Comparison of ENCODE assay signal across 1 cellular context in the genomic region with DNA sequence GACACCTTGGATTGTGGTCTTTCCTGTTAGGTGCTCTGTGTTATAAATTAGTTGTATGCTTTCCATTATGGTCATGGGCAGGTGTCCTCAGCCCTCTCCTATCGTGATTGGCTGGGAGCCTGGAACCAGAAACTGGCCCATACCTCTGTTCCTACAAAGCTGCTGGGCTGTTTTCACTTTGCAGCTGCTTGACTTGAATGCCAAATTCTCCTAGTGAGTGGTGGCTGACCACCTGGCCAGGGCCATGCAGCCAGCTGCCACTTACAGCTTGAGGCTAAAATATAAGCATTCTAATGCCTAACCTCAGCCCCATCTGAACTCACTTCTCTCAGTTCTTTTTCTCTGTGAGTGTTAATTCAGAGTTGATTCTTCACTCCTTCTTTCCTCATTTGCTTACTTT.
TF ChIP-seq lines count a peak whose summit lies in the region.

No MANE protein-coding gene starts in this region.

TF ChIP-seq in GM12878, 131 proteins besides CTCF, POLR2A, EP300 and RAD21 (continued from another document):
- TF ChIP-seq, protein P1, sequence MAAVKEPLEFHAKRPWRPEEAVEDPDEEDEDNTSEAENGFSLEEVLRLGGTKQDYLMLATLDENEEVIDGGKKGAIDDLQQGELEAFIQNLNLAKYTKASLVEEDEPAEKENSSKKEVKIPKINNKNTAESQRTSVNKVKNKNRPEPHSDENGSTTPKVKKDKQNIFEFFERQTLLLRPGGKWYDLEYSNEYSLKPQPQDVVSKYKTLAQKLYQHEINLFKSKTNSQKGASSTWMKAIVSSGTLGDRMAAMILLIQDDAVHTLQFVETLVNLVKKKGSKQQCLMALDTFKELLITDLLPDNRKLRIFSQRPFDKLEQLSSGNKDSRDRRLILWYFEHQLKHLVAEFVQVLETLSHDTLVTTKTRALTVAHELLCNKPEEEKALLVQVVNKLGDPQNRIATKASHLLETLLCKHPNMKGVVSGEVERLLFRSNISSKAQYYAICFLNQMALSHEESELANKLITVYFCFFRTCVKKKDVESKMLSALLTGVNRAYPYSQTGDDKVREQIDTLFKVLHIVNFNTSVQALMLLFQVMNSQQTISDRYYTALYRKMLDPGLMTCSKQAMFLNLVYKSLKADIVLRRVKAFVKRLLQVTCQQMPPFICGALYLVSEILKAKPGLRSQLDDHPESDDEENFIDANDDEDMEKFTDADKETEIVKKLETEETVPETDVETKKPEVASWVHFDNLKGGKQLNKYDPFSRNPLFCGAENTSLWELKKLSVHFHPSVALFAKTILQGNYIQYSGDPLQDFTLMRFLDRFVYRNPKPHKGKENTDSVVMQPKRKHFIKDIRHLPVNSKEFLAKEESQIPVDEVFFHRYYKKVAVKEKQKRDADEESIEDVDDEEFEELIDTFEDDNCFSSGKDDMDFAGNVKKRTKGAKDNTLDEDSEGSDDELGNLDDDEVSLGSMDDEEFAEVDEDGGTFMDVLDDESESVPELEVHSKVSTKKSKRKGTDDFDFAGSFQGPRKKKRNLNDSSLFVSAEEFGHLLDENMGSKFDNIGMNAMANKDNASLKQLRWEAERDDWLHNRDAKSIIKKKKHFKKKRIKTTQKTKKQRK (IDR thresholded peaks at IDR 0.05; ENCODE audit: low read depth, low read length) = no peak
- TF ChIP-seq CBX5 (IDR thresholded peaks at IDR 0.05; ENCODE audit: low read depth) (no peak), POLR2AphosphoS2 (IDR thresholded peaks at IDR 0.05; ENCODE audit: low read depth, low read length) (no peak), YBX1 (IDR thresholded peaks at IDR 0.05) (no peak), CUX1 (IDR thresholded peaks at IDR 0.05; ENCODE audit: insufficient replicate concordance, low read depth, low read length) (no peak), PML (IDR thresholded peaks at IDR 0.05; ENCODE audit: low read length) (no peak)
- TF ChIP-seq, protein P2, sequence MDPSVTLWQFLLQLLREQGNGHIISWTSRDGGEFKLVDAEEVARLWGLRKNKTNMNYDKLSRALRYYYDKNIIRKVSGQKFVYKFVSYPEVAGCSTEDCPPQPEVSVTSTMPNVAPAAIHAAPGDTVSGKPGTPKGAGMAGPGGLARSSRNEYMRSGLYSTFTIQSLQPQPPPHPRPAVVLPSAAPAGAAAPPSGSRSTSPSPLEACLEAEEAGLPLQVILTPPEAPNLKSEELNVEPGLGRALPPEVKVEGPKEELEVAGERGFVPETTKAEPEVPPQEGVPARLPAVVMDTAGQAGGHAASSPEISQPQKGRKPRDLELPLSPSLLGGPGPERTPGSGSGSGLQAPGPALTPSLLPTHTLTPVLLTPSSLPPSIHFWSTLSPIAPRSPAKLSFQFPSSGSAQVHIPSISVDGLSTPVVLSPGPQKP (IDR thresholded peaks at IDR 0.05; ENCODE audit: low read depth, low read length) = no peak
